In genomic region chr2:207328944-207329386, GRCh38 we compare ENCODE assay signal across 12 cellular contexts.
DNase-seq lines count a peak whose midpoint lies in the region; ATAC-seq, FAIRE-seq and TF ChIP-seq lines count a peak whose summit lies in the region.
"Had no signal": no experiment of that assay in that cellular context is flagged by ENCODE, and none has a peak within 500 bp of the region (broad histone marks: within the 10 kb centered on the region; RNA-seq: fewer than 3 reads in every experiment).

No MANE protein-coding gene starts in this region.

- CTCF ChIA-PET in activated CD4-positive, alpha-beta T cell treated with anti-CD3 and anti-CD28 coated beads for 36 hours (lab: Charles Lee): interaction anchor here (0.6 to 1.2 kb wide), 3 partner anchors 8 to 764 kb away, joined by 3 to 6 read pairs (median 3); no protein-coding TSS in a partner anchor

- H4K20me1 ChIP-seq in keratinocyte (ENCODE audit: control insufficient read depth, extremely low read depth, insufficient read depth, low read length): no peaks in the 10 kb centered on the region

- H3K27me3 ChIP-seq in keratinocyte (ENCODE audit: control insufficient read depth, extremely low read depth, insufficient read depth, low read length): no peaks in the 10 kb centered on the region
- H3K27me3 ChIP-seq: vagina had no signal

- dilution Hi-C loops in keratinocyte (cut with MboI; ENCODE audit: extremely low pct_ligation_motif_present, low sequenced_read_pairs): no loop called here

- peak overlapping the region; percentile 55 for H3K4me3 Mint-ChIP-seq in activated CD4-positive, alpha-beta T cell treated with anti-CD3 and anti-CD28 coated beads for 36 hours
- H3K4me3 Mint-ChIP-seq: activated naive CD4-positive, alpha-beta T cell treated with anti-CD3 and anti-CD28 coated beads, Interleukin-2, amount 10 ng/mL, durations not matched to agents 7 days and 5 days had no signal

- peaks cover 3% of the 10 kb centered on the region for H3K36me3 Mint-ChIP-seq in activated CD4-positive, alpha-beta T cell treated with anti-CD3 and anti-CD28 coated beads for 36 hours (ENCODE audit: low read depth)

- no peak for TF ChIP-seq CTCF in keratinocyte (optimal IDR thresholded peaks at IDR 0.05 in 1 of 3, IDR thresholded peaks at IDR 0.05 in 1 of 3, conservative IDR thresholded peaks at IDR 0.05 in 1 of 3; ENCODE audit: extremely low read depth in 1 of 3, insufficient read depth in 2 of 3, low read length in 3 of 3)

- no peaks in the 10 kb centered on the region for H3K36me3 ChIP-seq in keratinocyte (ENCODE audit: control insufficient read depth in 2 of 2, extremely low read depth in 1 of 2, insufficient read depth in 2 of 2, low read length in 2 of 2)
- H3K36me3 ChIP-seq: left ventricle myocardium inferior, vagina had no signal

- peak overlapping the region; percentile 88 for H3K27ac Mint-ChIP-seq in activated CD4-positive, alpha-beta T cell treated with anti-CD3 and anti-CD28 coated beads for 36 hours
- H3K27ac Mint-ChIP-seq: activated naive CD4-positive, alpha-beta T cell treated with anti-CD3 and anti-CD28 coated beads, Interleukin-2, amount 10 ng/mL, durations not matched to agents 7 days and 5 days had no signal

- H2AFZ ChIP-seq in keratinocyte (ENCODE audit: control insufficient read depth, low read length): peak overlapping the region; percentile 27

- peak; percentile 18 for DNase-seq in activated CD4-positive, alpha-beta T cell treated with anti-CD3 and anti-CD28 coated beads for 36 hours
- DNase-seq in activated CD4-positive, alpha-beta T cell treated with anti-CD3 and anti-CD28 coated beads for 48 hours: no peak
- DNase-seq in keratinocyte (ENCODE audit: low read depth, low spot score) (no peak), NCI-H2196 treated with DMSO at 0.1 percent for 48 hours (lab: John Stamatoyannopoulos, UW; ENCODE audit: unreplicated experiment) (no peak), NCI-H2227 treated with DMSO at 0.1 percent for 48 hours (lab: John Stamatoyannopoulos, UW) (no peak), NCI-H1694 (lab: John Stamatoyannopoulos, UW) (no peak)
- DNase-seq: activated naive CD4-positive, alpha-beta T cell treated with anti-CD3 and anti-CD28 coated beads, Interleukin-2, amount 10 ng/mL, durations not matched to agents 7 days and 5 days; erythroblast; left ventricle myocardium inferior had no signal

- H3K9me3 ChIP-seq in keratinocyte (ENCODE audit: control insufficient read depth, low read depth, low read length): no peaks in the 10 kb centered on the region
- H3K9me3 ChIP-seq: left ventricle myocardium inferior, vagina had no signal

- peak; percentile 49 for FAIRE-seq in keratinocyte (lab: Jason Lieb, UNC)

- H3K4me1 Mint-ChIP-seq in activated CD4-positive, alpha-beta T cell treated with anti-CD3 and anti-CD28 coated beads for 36 hours: peaks cover 62% of the 10 kb centered on the region

- H3K79me2 ChIP-seq in keratinocyte (ENCODE audit: control insufficient read depth, insufficient read depth, low read length): no peaks in the 10 kb centered on the region

- H3K27me3 Mint-ChIP-seq in activated CD4-positive, alpha-beta T cell treated with anti-CD3 and anti-CD28 coated beads for 36 hours: no peaks in the 10 kb centered on the region
- H3K27me3 Mint-ChIP-seq: activated naive CD4-positive, alpha-beta T cell treated with anti-CD3 and anti-CD28 coated beads, Interleukin-2, amount 10 ng/mL, durations not matched to agents 7 days and 5 days had no signal

- no peak overlapping the region for H3K9ac ChIP-seq in keratinocyte (ENCODE audit: control insufficient read depth, extremely low read depth, insufficient read depth, low read length)

- no peak overlapping the region for H3K4me3 ChIP-seq in keratinocyte (ENCODE audit: control insufficient read depth in 2 of 3, extremely low read depth in 1 of 3, insufficient read depth in 2 of 3, low read depth in 1 of 3, low read length in 3 of 3)
- H3K4me3 ChIP-seq: left ventricle myocardium inferior, vagina had no signal

- POLR2A ChIA-PET in activated CD4-positive, alpha-beta T cell treated with anti-CD3 and anti-CD28 coated beads for 36 hours (lab: Charles Lee): no interaction called here

- no peak overlapping the region for H3K4me2 ChIP-seq in keratinocyte (ENCODE audit: control insufficient read depth, extremely low read depth, insufficient read depth, low read depth, low read length)

- peak; percentile 5 for ATAC-seq in activated CD4-positive, alpha-beta T cell treated with anti-CD3 and anti-CD28 coated beads for 36 hours
- ATAC-seq in GM21576 (IDR thresholded peaks at IDR 0.05; ENCODE audit: unreplicated experiment) (peak; percentile 50), HG03442 (IDR thresholded peaks at IDR 0.05; ENCODE audit: unreplicated experiment) (peak; percentile 34)

- H3K9me1 ChIP-seq in keratinocyte (ENCODE audit: control insufficient read depth, extremely low read depth, insufficient read depth, low read length): no peaks in the 10 kb centered on the region

- no peaks in the 10 kb centered on the region for H3K9me3 Mint-ChIP-seq in activated CD4-positive, alpha-beta T cell treated with anti-CD3 and anti-CD28 coated beads for 36 hours (ENCODE audit: low read depth)

- peaks cover 40% of the 10 kb centered on the region for H3K4me1 ChIP-seq in keratinocyte (ENCODE audit: control insufficient read depth, extremely low read depth, insufficient read depth, low read length)

- no peak overlapping the region for H3K27ac ChIP-seq in keratinocyte (ENCODE audit: control insufficient read depth, insufficient read depth, low read length)
- H3K27ac ChIP-seq: left ventricle myocardium inferior, vagina had no signal

- intact Hi-C loops in activated CD4-positive, alpha-beta T cell treated with anti-CD3 and anti-CD28 coated beads for 36 hours (cut with DNase I, micrococcal nuclease): loop anchor here in 1 of 2 experiments (5.0 kb wide), 1 partner anchor 143 kb away; no protein-coding TSS in a partner anchor
